In the genomic region with DNA sequence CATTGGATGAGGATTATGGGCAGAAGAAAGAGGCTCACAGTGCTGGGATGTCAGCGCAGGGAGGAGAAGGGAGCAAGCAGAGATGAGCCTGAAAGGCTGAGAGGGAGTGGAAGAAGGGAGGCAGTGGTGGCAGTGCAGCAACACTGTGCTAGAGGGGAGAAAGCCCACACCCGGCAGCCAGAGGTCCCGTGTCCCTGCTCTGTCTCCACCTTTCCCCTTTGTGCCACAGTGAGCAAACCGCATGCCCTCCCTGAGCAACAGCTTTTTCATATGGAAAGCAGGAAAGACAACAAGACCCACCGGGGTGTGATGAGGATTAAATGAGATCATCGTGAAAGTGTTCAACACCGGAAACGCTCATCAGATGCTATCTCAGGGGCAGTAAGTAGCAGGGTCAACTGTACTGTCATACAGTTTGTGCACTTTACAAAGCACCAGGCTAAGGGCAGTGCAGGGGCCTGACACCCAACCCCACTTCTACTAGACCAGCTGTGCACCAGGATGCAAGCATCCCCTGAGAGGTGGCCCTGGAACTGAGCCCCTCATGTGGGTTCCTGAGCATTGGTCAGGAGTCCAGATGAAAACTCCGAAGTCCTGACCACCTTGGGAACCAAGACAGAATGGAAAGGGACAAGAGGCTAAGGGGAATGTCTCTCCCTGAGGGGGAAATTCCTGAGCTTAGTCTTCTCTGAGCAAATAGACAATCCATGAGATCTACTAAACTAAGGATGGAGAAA, we compare ENCODE assay signal across 8 cellular contexts. TPM values are rescaled to one million over a fixed set of nuclear protein-coding genes. Genes with fewer than 3 reads are reported as not detected.
A peak's percentile ranks its signal among the peaks of the same experiment; 100 is the strongest.
DNase-seq lines count a peak whose midpoint lies in the region; ATAC-seq and TF ChIP-seq lines count a peak whose summit lies in the region.

No MANE protein-coding gene starts in this region.

- no peak for TF ChIP-seq CTCF in left lung (IDR thresholded peaks at IDR 0.05)

- peaks cover 10% of the 10 kb centered on the region for H3K4me1 Mint-ChIP-seq in activated T-helper 2 cell treated with anti-CD3 and anti-CD28 coated beads, Interferon-gamma antibody, Interleukin-2, Interleukin-4, amounts not matched to agents 10 μg/mL and 5 μg/mL and 100 μg/mL, durations not matched to agents 14 hours and 24 hours and 36 hours (ENCODE audit: low read depth)

- H3K36me3 ChIP-seq in left lung: no peaks in the 10 kb centered on the region

- no peaks in the 10 kb centered on the region for H3K9me3 Mint-ChIP-seq in activated T-helper 2 cell treated with anti-CD3 and anti-CD28 coated beads, Interferon-gamma antibody, Interleukin-2, Interleukin-4, amounts not matched to agents 10 μg/mL and 5 μg/mL and 100 μg/mL, durations not matched to agents 14 hours and 24 hours and 36 hours

- ATAC-seq in HG03432 (IDR thresholded peaks at IDR 0.05; ENCODE audit: unreplicated experiment): peak; percentile 54
- ATAC-seq in left lung: peak; percentile 28
- ATAC-seq in HG03135 (IDR thresholded peaks at IDR 0.05; ENCODE audit: unreplicated experiment): no peak
- no peak for ATAC-seq in esophagus mucosa

- no peaks in the 10 kb centered on the region for H3K9me3 ChIP-seq in left lung

- peaks cover 0 to 14% of the 10 kb centered on the region in 2 donors for H3K4me1 ChIP-seq in left lung

- H3K4me3 Mint-ChIP-seq in activated T-helper 2 cell treated with anti-CD3 and anti-CD28 coated beads, Interferon-gamma antibody, Interleukin-2, Interleukin-4, amounts not matched to agents 10 μg/mL and 5 μg/mL and 100 μg/mL, durations not matched to agents 14 hours and 24 hours and 36 hours (ENCODE audit: low read depth): no peak overlapping the region

- H3K27me3 Mint-ChIP-seq in activated T-helper 2 cell treated with anti-CD3 and anti-CD28 coated beads, Interferon-gamma antibody, Interleukin-2, Interleukin-4, amounts not matched to agents 10 μg/mL and 5 μg/mL and 100 μg/mL, durations not matched to agents 14 hours and 24 hours and 36 hours (ENCODE audit: low read depth): no peaks in the 10 kb centered on the region

- peak overlapping the region in 1 of 2 donors; percentile 65 for H3K27ac ChIP-seq in left lung

- intact Hi-C loops in activated T-helper 2 cell treated with anti-CD3 and anti-CD28 coated beads, Interferon-gamma antibody, Interleukin-2, Interleukin-4, amounts not matched to agents 10 μg/mL and 5 μg/mL and 100 μg/mL, durations not matched to agents 14 hours and 24 hours and 36 hours (cut with micrococcal nuclease): loop anchor here (1.0 to 5.0 kb wide), 3 partner anchors 34 to 275 kb away; a partner anchor contains a TSS
- intact Hi-C loops in left lung (cut with DNase I): no loop called here

- peak; percentile 83 for DNase-seq in EH (ENCODE audit: low read depth)
- DNase-seq in activated T-helper 2 cell treated with anti-CD3 and anti-CD28 coated beads, Interferon-gamma antibody, Interleukin-2, Interleukin-4, amounts not matched to agents 10 μg/mL and 5 μg/mL and 100 μg/mL, durations not matched to agents 14 hours and 24 hours and 36 hours (ENCODE audit: low spot score): no peak
- DNase-seq in left lung: no peak
- DNase-seq in 8988T: no peak
- DNase-seq in NAMALWA (ENCODE audit: low spot score): no peak

- H3K27me3 ChIP-seq in left lung: no peaks in the 10 kb centered on the region

- H3K36me3 Mint-ChIP-seq in activated T-helper 2 cell treated with anti-CD3 and anti-CD28 coated beads, Interferon-gamma antibody, Interleukin-2, Interleukin-4, amounts not matched to agents 10 μg/mL and 5 μg/mL and 100 μg/mL, durations not matched to agents 14 hours and 24 hours and 36 hours (ENCODE audit: low read depth): no peaks in the 10 kb centered on the region

- peak overlapping the region; percentile 30 for H3K27ac Mint-ChIP-seq in activated T-helper 2 cell treated with anti-CD3 and anti-CD28 coated beads, Interferon-gamma antibody, Interleukin-2, Interleukin-4, amounts not matched to agents 10 μg/mL and 5 μg/mL and 100 μg/mL, durations not matched to agents 14 hours and 24 hours and 36 hours

- H3K4me3 ChIP-seq in left lung: no peak overlapping the region

RNA-seq across cellular contexts. Expression of a gene that starts 9.1 kb away (rescaled TPM):
- 0.30 and 0.32 TPM in 2 replicates for total RNA-seq in activated T-helper 2 cell treated with anti-CD3 and anti-CD28 coated beads, Interferon-gamma antibody, Interleukin-2, Interleukin-4, amounts not matched to agents 10 μg/mL and 5 μg/mL and 100 μg/mL, durations not matched to agents 14 hours and 24 hours and 36 hours
- under 1 TPM; 0.09 to 0.26 TPM for total RNA-seq in left lung
- 0.08 TPM for total RNA-seq in esophagus mucosa

RNA-seq across cellular contexts. Expression of a gene that starts 24.4 kb away (rescaled TPM):
- not detected in 2 replicates for total RNA-seq in activated T-helper 2 cell treated with anti-CD3 and anti-CD28 coated beads, Interferon-gamma antibody, Interleukin-2, Interleukin-4, amounts not matched to agents 10 μg/mL and 5 μg/mL and 100 μg/mL, durations not matched to agents 14 hours and 24 hours and 36 hours
- 1 to 10 TPM; 2.7 to 5.5 TPM for total RNA-seq in left lung
- total RNA-seq in esophagus mucosa: 12.3 TPM

RNA-seq across cellular contexts. Expression of a gene that starts 32.8 kb away (rescaled TPM):
- total RNA-seq in activated T-helper 2 cell treated with anti-CD3 and anti-CD28 coated beads, Interferon-gamma antibody, Interleukin-2, Interleukin-4, amounts not matched to agents 10 μg/mL and 5 μg/mL and 100 μg/mL, durations not matched to agents 14 hours and 24 hours and 36 hours: 65.3 and 72.4 TPM in 2 replicates
- total RNA-seq in left lung (10 to 100 TPM; 90.7 to 93.8 TPM), esophagus mucosa (60.1 TPM)

RNA-seq across cellular contexts. Expression of a gene that starts 32.9 kb away (rescaled TPM):
- 153 and 154 TPM in 2 replicates for total RNA-seq in activated T-helper 2 cell treated with anti-CD3 and anti-CD28 coated beads, Interferon-gamma antibody, Interleukin-2, Interleukin-4, amounts not matched to agents 10 μg/mL and 5 μg/mL and 100 μg/mL, durations not matched to agents 14 hours and 24 hours and 36 hours
- total RNA-seq in left lung (100 to 1,000 TPM; 174 to 181 TPM), esophagus mucosa (93.9 TPM)

Comparison
In these comparisons a context has a peak if more than half of its experiments do, and no peak if none do; other contexts are left out.
1. ATAC-seq: peak in HG03432 (single experiment) and left lung (single experiment); none in HG03135 (single experiment) and esophagus mucosa (single experiment).